9 cellular contexts compared by ENCODE assay signal in genomic region chr2:98385050-98385699, GRCh38. TPM values are rescaled to one million over a fixed set of nuclear protein-coding genes. Genes with fewer than 3 reads are reported as not detected.
DNase-seq lines count a peak whose midpoint lies in the region; ATAC-seq and TF ChIP-seq lines count a peak whose summit lies in the region.
"Had no signal": no experiment of that assay in that cellular context is flagged by ENCODE, and none has a peak within 500 bp of the region (broad histone marks: within the 10 kb centered on the region; RNA-seq: fewer than 3 reads in every experiment).

No MANE protein-coding gene starts in this region.

- H3K27ac ChIP-seq in coronary artery = no peak overlapping the region

- peak; percentile 40 for DNase-seq in DMS 273 treated with DMSO at 0.1 percent for 48 hours (lab: John Stamatoyannopoulos, UW)
- peak; percentile 71 for DNase-seq in NCI-H510A treated with DMSO at 0.1 percent for 48 hours (lab: John Stamatoyannopoulos, UW)
- peak; percentile 85 for DNase-seq in activated CD4-positive, alpha-beta T cell treated with anti-CD3 and anti-CD28 coated beads for 48 hours
- DNase-seq in coronary artery (ENCODE audit: low spot score) = no peak
- DNase-seq in left lobe of liver (ENCODE audit: low spot score) = peak; percentile 80
- DNase-seq in stimulated activated CD4-positive, alpha-beta T cell treated with anti-CD3 and anti-CD28 coated beads, Interleukin-4, amount 100 ng/mL, for 24 hours = peak; percentile 77

- H3K4me3 ChIP-seq in coronary artery = no peak overlapping the region

- peak; percentile 86 for TF ChIP-seq CTCF in coronary artery (IDR thresholded peaks at IDR 0.05)

- ATAC-seq in HG03175 (IDR thresholded peaks at IDR 0.05; ENCODE audit: unreplicated experiment) (peak; percentile 80), left lobe of liver (peak; percentile 99), GM21381 (IDR thresholded peaks at IDR 0.05; ENCODE audit: unreplicated experiment) (no peak)

RNA-seq across cellular contexts. Expression of gene CNGA3, which starts 38.9 kb away (rescaled TPM):
- not detected for total RNA-seq in left lobe of liver
- total RNA-seq: activated CD8-positive, alpha-beta memory T cell treated with anti-CD3 and anti-CD28 coated beads for 36 hours had no signal

RNA-seq across cellular contexts. Expression of gene INPP4A, which starts 59.5 kb away (rescaled TPM):
- 9.3 TPM for total RNA-seq in left lobe of liver
